ENCODE assay signal across 26 cellular contexts in genomic region chr1:106289265-106289664, GRCh38.
A peak's percentile ranks its signal among the peaks of the same experiment; 100 is the strongest.
DNase-seq lines count a peak whose midpoint lies in the region; ATAC-seq, FAIRE-seq and TF ChIP-seq lines count a peak whose summit lies in the region.
"Had no signal": no experiment of that assay in that cellular context is flagged by ENCODE, and none has a peak within 500 bp of the region (broad histone marks: within the 10 kb centered on the region; RNA-seq: fewer than 3 reads in every experiment).

No MANE protein-coding gene starts in this region.

- no peak overlapping the region for H3K27ac Mint-ChIP-seq in endodermal cell
- H3K27ac Mint-ChIP-seq in neural crest cell (ENCODE audit: unreplicated experiment): no peak overlapping the region
- H3K27ac Mint-ChIP-seq: CD14-positive monocyte; CD4-positive, alpha-beta memory T cell; CD4-positive, CD25-positive, alpha-beta regulatory T cell had no signal

- H3K36me3 Mint-ChIP-seq in endodermal cell (ENCODE audit: low read depth) (no peaks in the 10 kb centered on the region), neural crest cell (ENCODE audit: low read depth) (no peaks in the 10 kb centered on the region)
- H3K36me3 Mint-ChIP-seq: CD14-positive monocyte; CD4-positive, alpha-beta memory T cell; CD4-positive, CD25-positive, alpha-beta regulatory T cell had no signal

- H3K27me3 ChIP-seq in K562 (ENCODE audit: control insufficient read depth in 2 of 2, insufficient read depth in 2 of 2, low read length in 2 of 2) (no peaks in the 10 kb centered on the region), endodermal cell (ENCODE audit: control insufficient read depth, insufficient read depth, low read length, poor library complexity, severe bottlenecking) (no peaks in the 10 kb centered on the region)
- H3K27me3 ChIP-seq: BE2C, BLaER1 had no signal

- CTCF ChIA-PET in K562 (lab: Yijun Ruan, JAX; ENCODE audit: low intra/inter-chr PET ratio): no interaction called here

- 3% methylated on average over 3 of the region's 3 CpGs for WGBS in K562 (ENCODE audit: insufficient coverage, low coverage, missing lambda C conversion rate)
- 94 to 100% methylated on average over 2 of the region's 3 CpGs for WGBS in endodermal cell (ENCODE audit: insufficient coverage in 1 of 2, insufficient read length in 1 of 2), 2 experiments

- H3K27ac ChIP-seq in K562 (ENCODE audit: extremely low read depth, low read depth, low read length): no peak overlapping the region
- H3K27ac ChIP-seq in endodermal cell (ENCODE audit: low read depth, low read length): peak overlapping the region; percentile 41
- H3K27ac ChIP-seq: BLaER1 had no signal

- no peaks in the 10 kb centered on the region for H3K4me1 Mint-ChIP-seq in endodermal cell
- H3K4me1 Mint-ChIP-seq in neural crest cell: peaks cover 42% of the 10 kb centered on the region
- H3K4me1 Mint-ChIP-seq: CD14-positive monocyte; CD4-positive, alpha-beta memory T cell; CD4-positive, CD25-positive, alpha-beta regulatory T cell had no signal

- H3K4me1 ChIP-seq in K562 (replicated peaks in 1 of 2; ENCODE audit: control insufficient read depth in 2 of 2, insufficient read depth in 2 of 2, low read length in 2 of 2): no peaks in the 10 kb centered on the region
- no peaks in the 10 kb centered on the region for H3K4me1 ChIP-seq in endodermal cell (ENCODE audit: control insufficient read depth, insufficient read depth, low read length)
- H3K4me1 ChIP-seq: BLaER1, Caco-2 had no signal

- no peak for TF ChIP-seq CTCF in K562 (IDR thresholded peaks at IDR 0.05 in 2 of 3, conservative IDR thresholded peaks at IDR 0.05 in 1 of 3; ENCODE audit: insufficient read depth in 2 of 3, low read depth in 1 of 3, low read length in 3 of 3)
- no peak for TF ChIP-seq CTCF in endodermal cell (conservative IDR thresholded peaks at IDR 0.05)
- no peak for TF ChIP-seq CTCF in neural crest cell (conservative IDR thresholded peaks at IDR 0.05)

- no TSS peak for BruUV-seq in K562 (replicated peaks; lab: Mats Ljungman, UMichigan)

- no peak overlapping the region for H3K9ac ChIP-seq in K562 (ENCODE audit: insufficient read depth in 1 of 2, low read depth in 2 of 2, low read length in 2 of 2)
- no peak overlapping the region for H3K9ac ChIP-seq in endodermal cell (ENCODE audit: extremely low read depth, low read length, poor library complexity, severe bottlenecking)
- H3K9ac ChIP-seq: BLaER1 had no signal

- H2AFZ ChIP-seq in K562 (ENCODE audit: low read depth, low read length): no peak overlapping the region

- TF ChIP-seq POLR2A in K562 (conservative IDR thresholded peaks at IDR 0.05): no peak

- H3K4me2 ChIP-seq in K562 (ENCODE audit: insufficient read depth, low read length): no peak overlapping the region
- H3K4me2 ChIP-seq: BLaER1 had no signal

- POLR2A ChIA-PET in K562 (lab: Yijun Ruan, JAX): no interaction called here

- FAIRE-seq in K562 (lab: Jason Lieb, UNC): no peak
- FAIRE-seq: A204.1, GM12878, GM12892, GM18507 had no signal

- H3K9me3 ChIP-seq in K562 (replicated peaks; ENCODE audit: control insufficient read depth, insufficient read depth, low read depth, low read length) (no peaks in the 10 kb centered on the region), endodermal cell (ENCODE audit: control insufficient read depth, low read length) (no peaks in the 10 kb centered on the region)
- H3K9me3 ChIP-seq: BE2C, BLaER1, Caco-2 had no signal

- no peak for ATAC-seq in K562
- ATAC-seq: GM12878 had no signal

- TF ChIP-seq RAD21 in K562 (CRISPR knock-in tag; conservative IDR thresholded peaks at IDR 0.05 in 1 of 2, IDR thresholded peaks at IDR 0.05 in 1 of 2): no peak

- no peaks in the 10 kb centered on the region for H3K79me2 ChIP-seq in K562 (ENCODE audit: control insufficient read depth, insufficient read depth, low read length)

- intact Hi-C loops in K562 (cut with micrococcal nuclease): no loop called here

- H4K20me1 ChIP-seq in K562 (replicated peaks; ENCODE audit: control insufficient read depth, insufficient read depth, low read length): no peaks in the 10 kb centered on the region
- H4K20me1 ChIP-seq: BLaER1 had no signal

- no peak for DNase-seq in K562 (ENCODE audit: extremely low read depth in 1 of 4, low spot score in 3 of 4)
- no peak for DNase-seq in endodermal cell
- DNase-seq in neural crest cell (ENCODE audit: low read depth, low spot score): no peak
- DNase-seq in HuH-7 (ENCODE audit: low spot score): no peak
- no peak for DNase-seq in NCI-H526 treated with DMSO at 0.1 percent for 48 hours (lab: John Stamatoyannopoulos, UW)
- DNase-seq in NCI-H82 treated with DMSO at 0.1 percent for 48 hours (lab: John Stamatoyannopoulos, UW; ENCODE audit: unreplicated experiment): no peak
- DNase-seq: 8988T; ACHN; BE2C; C1 segment of cervical spinal cord; Caco-2; CD4-positive, alpha-beta memory T cell; CD4-positive, CD25-positive, alpha-beta regulatory T cell; DMS 273 treated with DMSO at 0.1 percent for 48 hours; DMS153; DMS53; DMS79; DND-41; EL; GDM1 had no signal

- in situ Hi-C loops in K562 (cut with MboI): no loop called here

- H3K9me1 ChIP-seq in K562 (ENCODE audit: control insufficient read depth, insufficient read depth, low read length): no peaks in the 10 kb centered on the region

- no peak overlapping the region for H3K4me3 Mint-ChIP-seq in endodermal cell
- H3K4me3 Mint-ChIP-seq in neural crest cell: peak overlapping the region; percentile 40
- H3K4me3 Mint-ChIP-seq: CD14-positive monocyte; CD4-positive, alpha-beta memory T cell; CD4-positive, CD25-positive, alpha-beta regulatory T cell had no signal

- no peak overlapping the region for H3K4me3 ChIP-seq in K562
- no peak overlapping the region for H3K4me3 ChIP-seq in endodermal cell (ENCODE audit: low read length)
- H3K4me3 ChIP-seq: BLaER1, GM12878 had no signal

- TF ChIP-seq EP300 in K562 (IDR thresholded peaks at IDR 0.05; ENCODE audit: low read length): no peak

- H3K36me3 ChIP-seq in K562 (ENCODE audit: control insufficient read depth, insufficient read depth, low read length) (no peaks in the 10 kb centered on the region), endodermal cell (ENCODE audit: control insufficient read depth, insufficient read depth, low read length) (no peaks in the 10 kb centered on the region)
- H3K36me3 ChIP-seq: BE2C, BLaER1 had no signal

- H3K27me3 Mint-ChIP-seq in endodermal cell (ENCODE audit: insufficient read depth): no peaks in the 10 kb centered on the region
- H3K27me3 Mint-ChIP-seq in neural crest cell (ENCODE audit: low read depth): no peaks in the 10 kb centered on the region
- H3K27me3 Mint-ChIP-seq: CD4-positive, alpha-beta memory T cell had no signal

- H3K9me3 Mint-ChIP-seq in endodermal cell (no peaks in the 10 kb centered on the region), neural crest cell (no peaks in the 10 kb centered on the region)

TF ChIP-seq in K562, 482 proteins besides CTCF, POLR2A, EP300 and RAD21:
- TF ChIP-seq XRCC5 (IDR thresholded peaks at IDR 0.05; ENCODE audit: low read depth, low read length) (no peak), CEBPB (tag; IDR thresholded peaks at IDR 0.05) (0 out of 2 replicates have a peak, but pooled peaks have one; percentile 6), CEBPG (CRISPR knock-in tag; IDR thresholded peaks at IDR 0.05) (no peak), CEBPG (tag; conservative IDR thresholded peaks at IDR 0.05 in 1 of 2, IDR thresholded peaks at IDR 0.05 in 1 of 2) (peak in 1 of 2 experiments; percentile 58; a peak in 2 of 4 replicates)
TF ChIP-seq in K562: peak in this region for 2.
